In the genomic region with DNA sequence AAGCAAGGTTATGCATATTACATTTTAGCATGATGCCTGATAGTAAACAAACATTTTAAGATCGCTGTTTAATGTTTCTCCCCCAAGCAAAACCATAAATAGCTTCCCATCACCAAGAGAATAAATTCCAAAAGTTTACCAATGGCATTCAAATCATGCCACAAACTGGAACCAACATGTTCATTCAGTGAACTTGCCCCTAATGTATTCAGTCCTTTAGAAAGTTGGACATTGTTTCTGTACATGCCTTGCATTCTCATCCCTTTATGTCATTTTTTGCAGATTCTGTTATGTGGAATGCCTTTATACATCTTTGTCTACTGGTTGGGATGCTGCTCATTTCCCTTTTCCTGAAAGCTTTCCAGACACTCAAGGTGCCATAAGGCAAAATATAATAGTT, we compare ENCODE assay signal across 15 cellular contexts.
"Had no signal": no experiment of that assay in that cellular context is flagged by ENCODE, and none has a peak within 500 bp of the region (broad histone marks: within the 10 kb centered on the region; RNA-seq: fewer than 3 reads in every experiment).

No MANE protein-coding gene starts in this region.

- H3K27ac Mint-ChIP-seq: activated naive CD8-positive, alpha-beta T cell treated with anti-CD3 and anti-CD28 coated beads, Interleukin-2, amount 50 U/mL, for 24 hours; brain; endodermal cell; mesothelial cell of epicardium; stimulated activated naive CD8-positive, alpha-beta T cell treated with anti-CD3 and anti-CD28 coated beads, Interleukin-15, Interleukin-2, amounts not matched to agents 100 ng/mL and 50 ng/mL, for 24 hours had no signal

- H3K9me3 ChIP-seq: esophagus muscularis mucosa, upper lobe of right lung had no signal

- H3K36me3 Mint-ChIP-seq: brain, mesothelial cell of epicardium had no signal

- H3K4me3 ChIP-seq: esophagus muscularis mucosa, upper lobe of right lung had no signal

- H3K36me3 ChIP-seq: esophagus muscularis mucosa, upper lobe of right lung had no signal

- ATAC-seq: activated naive CD8-positive, alpha-beta T cell treated with anti-CD3 and anti-CD28 coated beads, Interleukin-2, amount 50 U/mL, for 24 hours; upper lobe of right lung had no signal

- H3K27me3 ChIP-seq: esophagus muscularis mucosa, upper lobe of right lung had no signal

- DNase-seq: activated CD4-positive, alpha-beta T cell treated with anti-CD3 and anti-CD28 coated beads, Interleukin-2, amount 50 U/mL, for 48 hours; activated CD4-positive, CD25-positive, alpha-beta regulatory T cell treated with anti-CD3 and anti-CD28 coated beads, Interleukin-2, amount 50 U/mL, for 72 hours; activated naive CD4-positive, alpha-beta T cell treated with Interleukin-2 at 50 U/mL for 16 hours; activated naive CD8-positive, alpha-beta T cell treated with anti-CD3 and anti-CD28 coated beads, Interleukin-2, amount 50 U/mL, for 24 hours; cerebellar nuclear complex; dermis blood vessel endothelial cell; endodermal cell; stimulated activated CD4-positive, alpha-beta T cell treated with anti-CD3 and anti-CD28 coated beads, Interleukin-15, amount 100 ng/mL, for 24 hours; stimulated activated CD4-positive, alpha-beta T cell treated with anti-CD3 and anti-CD28 coated beads, Interleukin-4, amount 100 ng/mL, for 24 hours; upper lobe of right lung had no signal

- H3K4me1 ChIP-seq: esophagus muscularis mucosa, upper lobe of right lung had no signal

- H3K9me3 Mint-ChIP-seq: endodermal cell had no signal

- H3K4me1 Mint-ChIP-seq: activated naive CD8-positive, alpha-beta T cell treated with anti-CD3 and anti-CD28 coated beads, Interleukin-2, amount 50 U/mL, for 24 hours; brain; neural crest cell had no signal

- H3K4me3 Mint-ChIP-seq: activated naive CD8-positive, alpha-beta T cell treated with anti-CD3 and anti-CD28 coated beads, Interleukin-2, amount 50 U/mL, for 24 hours; brain; endodermal cell; mesothelial cell of epicardium; neural crest cell; stimulated activated naive CD8-positive, alpha-beta T cell treated with anti-CD3 and anti-CD28 coated beads, Interleukin-15, Interleukin-2, amounts not matched to agents 100 ng/mL and 50 ng/mL, for 24 hours had no signal

- H3K27me3 Mint-ChIP-seq: activated naive CD8-positive, alpha-beta T cell treated with anti-CD3 and anti-CD28 coated beads, Interleukin-2, amount 50 U/mL, for 24 hours; brain; stimulated activated naive CD8-positive, alpha-beta T cell treated with anti-CD3 and anti-CD28 coated beads, Interleukin-15, Interleukin-2, amounts not matched to agents 100 ng/mL and 50 ng/mL, for 24 hours had no signal
